ENCODE assay signal across 1 cellular context in genomic region chr4:6472387-6473263, GRCh38.
TF ChIP-seq lines count a peak whose summit lies in the region.

PPP2R2C (minus strand) TSS chr4:6472614; CDS start chr4:6472229, 385 bp downstream.

TF ChIP-seq in HCT116, 20 proteins besides CTCF, POLR2A, EP300 and RAD21:
- TF ChIP-seq CBX3 (IDR thresholded peaks at IDR 0.05; ENCODE audit: low read depth), result no peak
- peak; percentile 69 for TF ChIP-seq EGR1 (IDR thresholded peaks at IDR 0.05; ENCODE audit: low read depth)
- TF ChIP-seq, protein P1, sequence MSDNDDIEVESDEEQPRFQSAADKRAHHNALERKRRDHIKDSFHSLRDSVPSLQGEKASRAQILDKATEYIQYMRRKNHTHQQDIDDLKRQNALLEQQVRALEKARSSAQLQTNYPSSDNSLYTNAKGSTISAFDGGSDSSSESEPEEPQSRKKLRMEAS (IDR thresholded peaks at IDR 0.05), result no peak
- TF ChIP-seq YY1 (IDR thresholded peaks at IDR 0.05; ENCODE audit: extremely low read depth, insufficient replicate concordance, low read depth, low read length), result no peak
- TF ChIP-seq ZFX (IDR thresholded peaks at IDR 0.05), result peak; percentile 22; the same call in 1 of the 2 replicates
